11 cellular contexts compared by ENCODE assay signal in the genomic region with DNA sequence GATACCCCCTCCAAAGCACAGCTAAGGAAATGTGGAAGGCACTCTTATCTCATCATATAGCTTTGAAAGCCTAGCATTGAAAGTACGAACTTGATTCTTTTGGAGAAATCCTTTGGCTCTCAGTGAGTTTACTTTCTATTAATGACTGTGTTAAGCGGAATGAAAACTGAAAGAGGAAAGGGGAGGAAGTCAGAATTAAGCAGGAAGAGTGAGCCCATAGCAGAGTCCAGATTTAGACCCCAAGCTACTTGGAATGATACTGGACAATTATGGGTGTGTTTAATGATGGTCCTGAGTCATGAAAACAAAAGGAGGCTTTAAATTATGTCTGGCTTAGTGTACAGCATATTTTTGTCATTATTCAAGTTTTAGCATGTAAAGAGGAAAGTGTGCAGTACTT. TPM values are rescaled to one million over a fixed set of nuclear protein-coding genes. Genes with fewer than 3 reads are reported as not detected.
DNase-seq lines count a peak whose midpoint lies in the region; ATAC-seq and TF ChIP-seq lines count a peak whose summit lies in the region.
"Had no signal": no experiment of that assay in that cellular context is flagged by ENCODE, and none has a peak within 500 bp of the region (broad histone marks: within the 10 kb centered on the region; RNA-seq: fewer than 3 reads in every experiment).

No MANE protein-coding gene starts in this region.

- no peak for TF ChIP-seq CTCF in WI38 (IDR thresholded peaks at IDR 0.05; ENCODE audit: low read depth, low read length)

- peak; percentile 20 for DNase-seq in ACHN
- peak; percentile 79 for DNase-seq in EL
- peak; percentile 54 for DNase-seq in kidney tubule cell (ENCODE audit: low spot score)
- no peak for DNase-seq in hypothalamus (lab: John Stamatoyannopoulos, UW)
- no peak for DNase-seq in foreskin melanocyte
- DNase-seq in MG63, result no peak
- DNase-seq: heart right ventricle, NCI-H1417, ovary had no signal

- no peaks in the 10 kb centered on the region for H3K36me3 ChIP-seq in MG63
- H3K36me3 ChIP-seq: heart right ventricle, ovary had no signal

- in situ Hi-C loops in ACHN (cut with HindIII; ENCODE audit: low pct_ligation_motif_present, low pct_unique_long_range_greater_than_20kb, low sequenced_read_pairs), result no loop called here

- H3K27me3 ChIP-seq in MG63, result no peaks in the 10 kb centered on the region
- H3K27me3 ChIP-seq: heart right ventricle, ovary had no signal

- ATAC-seq in HG02571 (IDR thresholded peaks at IDR 0.05; ENCODE audit: unreplicated experiment), result no peak

- H3K4me3 ChIP-seq in WI38 (ENCODE audit: low read depth, low read length) (peak overlapping the region; percentile 42), MG63 (no peak overlapping the region)
- H3K4me3 ChIP-seq: heart right ventricle, ovary had no signal

- H3K9me3 ChIP-seq in MG63, result no peaks in the 10 kb centered on the region
- H3K9me3 ChIP-seq: heart right ventricle, ovary had no signal

RNA-seq across cellular contexts. Expression of a gene that starts 42.2 kb away (rescaled TPM):
- 5.0 and 19.1 TPM in 2 replicates for total RNA-seq in MG63 (2014; rRNA removed; shearing (Covaris generic); ENCODE audit: low replicate concordance)

Comparison
In these comparisons a context has a peak if more than half of its experiments do, and no peak if none do; other contexts are left out.
1. DNase-seq: peak in ACHN (single experiment), EL (single experiment) and kidney tubule cell (single experiment); none in hypothalamus (0 of 51), foreskin melanocyte (single experiment) and MG63 (single experiment).